ENCODE assay signal across 2 cellular contexts in the genomic region with DNA sequence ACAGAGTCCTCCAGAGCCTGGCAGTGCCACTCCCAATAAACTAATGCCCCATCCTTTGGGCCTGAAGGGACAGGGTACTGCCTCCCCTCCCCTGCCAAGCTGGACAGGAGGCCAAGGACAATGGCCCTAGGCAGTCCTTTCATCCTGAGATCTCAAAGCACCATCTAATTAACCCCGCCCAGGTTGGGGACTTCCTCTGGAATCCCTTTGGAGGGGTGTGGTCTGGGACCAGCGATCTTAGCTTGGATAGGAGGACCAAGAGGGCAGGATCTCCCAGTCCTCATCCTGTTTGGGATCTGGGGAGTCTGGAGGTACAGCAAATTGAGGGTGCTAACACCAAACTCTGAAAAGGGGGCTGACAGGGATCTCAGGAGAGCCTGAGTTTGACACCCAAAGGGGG.
TF ChIP-seq lines count a peak whose summit lies in the region.

No MANE protein-coding gene starts in this region.

TF ChIP-seq in IMR-90, 13 proteins besides CTCF, POLR2A, EP300 and RAD21:
- TF ChIP-seq, protein P1, sequence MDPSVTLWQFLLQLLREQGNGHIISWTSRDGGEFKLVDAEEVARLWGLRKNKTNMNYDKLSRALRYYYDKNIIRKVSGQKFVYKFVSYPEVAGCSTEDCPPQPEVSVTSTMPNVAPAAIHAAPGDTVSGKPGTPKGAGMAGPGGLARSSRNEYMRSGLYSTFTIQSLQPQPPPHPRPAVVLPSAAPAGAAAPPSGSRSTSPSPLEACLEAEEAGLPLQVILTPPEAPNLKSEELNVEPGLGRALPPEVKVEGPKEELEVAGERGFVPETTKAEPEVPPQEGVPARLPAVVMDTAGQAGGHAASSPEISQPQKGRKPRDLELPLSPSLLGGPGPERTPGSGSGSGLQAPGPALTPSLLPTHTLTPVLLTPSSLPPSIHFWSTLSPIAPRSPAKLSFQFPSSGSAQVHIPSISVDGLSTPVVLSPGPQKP (IDR thresholded peaks at IDR 0.05; ENCODE audit: borderline replicate concordance, low read depth, low read length): no peak
- no peak for TF ChIP-seq MAZ (IDR thresholded peaks at IDR 0.05; ENCODE audit: borderline replicate concordance, low read depth, low read length)

TF ChIP-seq in WTC11, 78 proteins besides CTCF, POLR2A, EP300 and RAD21:
- TF ChIP-seq NR1H2 (CRISPR knock-in tag; IDR thresholded peaks at IDR 0.05) (no peak), NFYB (CRISPR knock-in tag; conservative IDR thresholded peaks at IDR 0.05; ENCODE audit: low read depth) (no peak), EMX1 (CRISPR knock-in tag; IDR thresholded peaks at IDR 0.05) (no peak)
